ENCODE assay signal across 18 cellular contexts in genomic region chr2:119794237-119794636, GRCh38.
"Had no signal": no experiment of that assay in that cellular context is flagged by ENCODE, and none has a peak within 500 bp of the region (broad histone marks: within the 10 kb centered on the region; RNA-seq: fewer than 3 reads in every experiment).

No MANE protein-coding gene starts in this region.

- H3K4me1 ChIP-seq: colonic mucosa, foreskin keratinocyte, left lung, transverse colon had no signal

- H3K27me3 Mint-ChIP-seq: naive B cell had no signal

- H3K4me1 Mint-ChIP-seq: nephron had no signal

- H3K4me3 ChIP-seq: colonic mucosa, left lung, lung, stomach, thoracic aorta, transverse colon had no signal

- H3K4me3 Mint-ChIP-seq: naive B cell, nephron had no signal

- H3K27ac ChIP-seq: colonic mucosa, foreskin keratinocyte, left lung, neutrophil, stomach, thoracic aorta, transverse colon had no signal

- H3K27ac Mint-ChIP-seq: nephron had no signal

- DNase-seq: colonic mucosa; dermis blood vessel endothelial cell; erythroblast; foreskin keratinocyte; hippocampal formation; mesenchymal stem cell; naive B cell; small intestine; stimulated activated CD4-positive, alpha-beta T cell treated with anti-CD3 and anti-CD28 coated beads, Interleukin-12 subunit alpha, Interleukin-12 subunit beta, amount 100 ng/mL, for 4 hours; stimulated activated naive CD4-positive, alpha-beta T cell; stomach; substantia nigra; transverse colon had no signal

- ATAC-seq: foreskin keratinocyte, left lung had no signal

- H3K9me3 ChIP-seq: colonic mucosa had no signal

- H3K27me3 ChIP-seq: colonic mucosa, foreskin keratinocyte, left lung, neutrophil, stomach, transverse colon had no signal

- H3K36me3 ChIP-seq: colonic mucosa, neutrophil, thoracic aorta, transverse colon had no signal
